In genomic region chr10:16779375-16779774, GRCh38 we compare ENCODE assay signal across 10 cellular contexts. TPM values are rescaled to one million over a fixed set of nuclear protein-coding genes. Genes with fewer than 3 reads are reported as not detected.
DNase-seq lines count a peak whose midpoint lies in the region; ATAC-seq lines count a peak whose summit lies in the region.
"Had no signal": no experiment of that assay in that cellular context is flagged by ENCODE, and none has a peak within 500 bp of the region (broad histone marks: within the 10 kb centered on the region; RNA-seq: fewer than 3 reads in every experiment).

No MANE protein-coding gene starts in this region.

- DNase-seq in activated naive CD4-positive, alpha-beta T cell treated with anti-CD3 and anti-CD28 coated beads, Interleukin-2, amount 50 U/mL, for 72 hours (ENCODE audit: low spot score in 2 of 2), result peak in 1 of 2 donors; percentile 44
- no peak for DNase-seq in stimulated activated effector memory CD8-positive, alpha-beta T cell treated with anti-CD3 and anti-CD28 coated beads, Interleukin-12 subunit alpha, Interleukin-12 subunit beta, amount 100 ng/mL, for 72 hours (ENCODE audit: low spot score in 2 of 2)
- DNase-seq in effector CD8-positive, alpha-beta T cell (lab: John Stamatoyannopoulos, UW), result no peak
- no peak for DNase-seq in AG20443 (ENCODE audit: low spot score)
- DNase-seq in T-helper 9 cell, result no peak
- DNase-seq in HT-29 (ENCODE audit: low spot score), result no peak
- DNase-seq: ovary, Peyer's patch had no signal

- H3K9me3 Mint-ChIP-seq in activated naive CD4-positive, alpha-beta T cell treated with anti-CD3 and anti-CD28 coated beads, Interleukin-2, amount 50 U/mL, for 72 hours, result peaks cover 0 to 2% of the 10 kb centered on the region in 2 donors
- H3K9me3 Mint-ChIP-seq in stimulated activated effector memory CD8-positive, alpha-beta T cell treated with anti-CD3 and anti-CD28 coated beads, Interleukin-12 subunit alpha, Interleukin-12 subunit beta, amount 100 ng/mL, for 72 hours, result no peaks in the 10 kb centered on the region

- peaks cover 5 to 26% of the 10 kb centered on the region in 2 donors for H3K36me3 Mint-ChIP-seq in activated naive CD4-positive, alpha-beta T cell treated with anti-CD3 and anti-CD28 coated beads, Interleukin-2, amount 50 U/mL, for 72 hours
- peaks cover 22% of the 10 kb centered on the region for H3K36me3 Mint-ChIP-seq in stimulated activated effector memory CD8-positive, alpha-beta T cell treated with anti-CD3 and anti-CD28 coated beads, Interleukin-12 subunit alpha, Interleukin-12 subunit beta, amount 100 ng/mL, for 72 hours

- H3K4me1 Mint-ChIP-seq in stimulated activated effector memory CD8-positive, alpha-beta T cell treated with anti-CD3 and anti-CD28 coated beads, Interleukin-12 subunit alpha, Interleukin-12 subunit beta, amount 100 ng/mL, for 72 hours, result peaks cover 31% of the 10 kb centered on the region

- no peak overlapping the region for H3K4me3 Mint-ChIP-seq in stimulated activated effector memory CD8-positive, alpha-beta T cell treated with anti-CD3 and anti-CD28 coated beads, Interleukin-12 subunit alpha, Interleukin-12 subunit beta, amount 100 ng/mL, for 72 hours

- H3K27ac Mint-ChIP-seq in activated naive CD4-positive, alpha-beta T cell treated with anti-CD3 and anti-CD28 coated beads, Interleukin-2, amount 50 U/mL, for 72 hours, result peak overlapping the region; percentile 57 to 90
- peak overlapping the region; percentile 54 for H3K27ac Mint-ChIP-seq in stimulated activated effector memory CD8-positive, alpha-beta T cell treated with anti-CD3 and anti-CD28 coated beads, Interleukin-12 subunit alpha, Interleukin-12 subunit beta, amount 100 ng/mL, for 72 hours

- peak; percentile 68 for ATAC-seq in GM21360 (IDR thresholded peaks at IDR 0.05; ENCODE audit: unreplicated experiment)
- peak; percentile 87 for ATAC-seq in HG03565 (IDR thresholded peaks at IDR 0.05; ENCODE audit: unreplicated experiment)
- ATAC-seq in activated naive CD4-positive, alpha-beta T cell treated with anti-CD3 and anti-CD28 coated beads, Interleukin-2, amount 50 U/mL, for 72 hours, result peak; percentile 97 to 99
- ATAC-seq in stimulated activated effector memory CD8-positive, alpha-beta T cell treated with anti-CD3 and anti-CD28 coated beads, Interleukin-12 subunit alpha, Interleukin-12 subunit beta, amount 100 ng/mL, for 72 hours, result peak; percentile 91

RNA-seq across cellular contexts. Expression of gene RSU1, which starts 37.8 kb away (rescaled TPM):
- 10 to 100 TPM; 50.9 to 52.0 TPM for total RNA-seq in activated naive CD4-positive, alpha-beta T cell treated with anti-CD3 and anti-CD28 coated beads, Interleukin-2, amount 50 U/mL, for 72 hours
- 9.5 and 13.3 TPM in 2 replicates for total RNA-seq in HT-29 (2014; rRNA removed; shearing (Covaris generic))
